22 cellular contexts compared by ENCODE assay signal in genomic region chr4:1155314-1155713, GRCh38. TPM values are rescaled to one million over a fixed set of nuclear protein-coding genes. Genes with fewer than 3 reads are reported as not detected.
DNase-seq lines count a peak whose midpoint lies in the region; ATAC-seq, FAIRE-seq and TF ChIP-seq lines count a peak whose summit lies in the region.
"Had no signal": no experiment of that assay in that cellular context is flagged by ENCODE, and none has a peak within 500 bp of the region (broad histone marks: within the 10 kb centered on the region; RNA-seq: fewer than 3 reads in every experiment).

No MANE protein-coding gene starts in this region.

- no peak for FAIRE-seq in pancreas (lab: Jason Lieb, UNC)
- FAIRE-seq: A204.1, colon, endometrium, H1, small intestine had no signal

- no peak for TF ChIP-seq CTCF in coronary artery (IDR thresholded peaks at IDR 0.05)
- no peak for TF ChIP-seq CTCF in pancreas (IDR thresholded peaks at IDR 0.05)
- TF ChIP-seq CTCF in mucosa of descending colon (IDR thresholded peaks at IDR 0.05) = no peak

- 31 to 33% methylated on average over 3 of the region's 3 CpGs for WGBS in pancreas, 2 donors

- H3K4me3 ChIP-seq in coronary artery (peak overlapping the region; percentile 44), pancreas (peak overlapping the region; percentile 8 to 40 (median 26)), mucosa of descending colon (no peak overlapping the region)
- H3K4me3 ChIP-seq: tibial nerve had no signal

- H3K9me3 ChIP-seq in pancreas (no peaks in the 10 kb centered on the region), mucosa of descending colon (peaks cover 7% of the 10 kb centered on the region)

- H3K27ac ChIP-seq in coronary artery = peak overlapping the region; percentile 22 to 82
- peak overlapping the region; percentile 57 to 84 (median 78) for H3K27ac ChIP-seq in pancreas
- H3K27ac ChIP-seq: tibial nerve had no signal

- DNase-seq in Right ventricle myocardium inferior (ENCODE audit: missing footprints) (no peak), cardiac septum (ENCODE audit: low spot score) (no peak), coronary artery (ENCODE audit: low spot score) (no peak), pancreas (peak in 1 of 6 donors; percentile 22), mucosa of descending colon (no peak), NCI-H2171 treated with DMSO at 0.1 percent for 48 hours (lab: John Stamatoyannopoulos, UW) (no peak), cortex of kidney (lab: John Stamatoyannopoulos, UW) (no peak)
- DNase-seq: activated B cell treated with CpG ODN at 0.5 μM for 24 hours; activated CD4-positive, alpha-beta T cell treated with anti-CD3 and anti-CD28 coated beads, Interleukin-2, amount 50 U/mL, for 4 hours; activated CD8-positive, alpha-beta memory T cell treated with anti-CD3 and anti-CD28 coated beads, Interleukin-2, amount 50 U/mL, for 4 hours; activated naive CD8-positive, alpha-beta T cell treated with anti-CD3 and anti-CD28 coated beads for 36 hours; head of caudate nucleus; NCI-H1417 treated with DMSO at 0.1 percent for 48 hours; small intestine; stimulated activated CD4-positive, alpha-beta T cell treated with anti-CD3 and anti-CD28 coated beads, Interleukin-2, amount 100 ng/mL, for 48 hours; stimulated activated naive B cell treated with anti-CD40 and anti-IgM and Interleukin-4, amounts not matched to agents 10 μg/mL and 1 μg/mL and 100 μg/mL, for 72 hours had no signal

- H3K4me1 ChIP-seq in pancreas (peaks cover 0 to 11% (median 5%) of the 10 kb centered on the region in 3 donors), mucosa of descending colon (ENCODE audit: low read depth) (no peaks in the 10 kb centered on the region)

- no peaks in the 10 kb centered on the region for H3K36me3 ChIP-seq in pancreas
- no peaks in the 10 kb centered on the region for H3K36me3 ChIP-seq in mucosa of descending colon (ENCODE audit: low read depth)
- H3K36me3 ChIP-seq: tibial nerve had no signal

- no peaks in the 10 kb centered on the region for H3K27me3 ChIP-seq in pancreas
- H3K27me3 ChIP-seq: tibial nerve had no signal

- peak; percentile 55 for ATAC-seq in Right ventricle myocardium inferior
- ATAC-seq in pancreas = peak; percentile 41 to 57 (median 48)
- no peak for ATAC-seq in mucosa of descending colon
- no peak for ATAC-seq in HG03135 (IDR thresholded peaks at IDR 0.05; ENCODE audit: unreplicated experiment)
- ATAC-seq: stimulated activated naive B cell treated with anti-CD40 and anti-IgM and Interleukin-4, amounts not matched to agents 10 μg/mL and 1 μg/mL and 100 μg/mL, for 72 hours had no signal

- intact Hi-C loops in Right ventricle myocardium inferior (cut with DNase I) = no loop called here
- intact Hi-C loops in cardiac septum (cut with DNase I) = no loop called here
- intact Hi-C loops in pancreas (cut with DNase I) = no loop called here
- intact Hi-C loops in mucosa of descending colon (cut with DNase I, micrococcal nuclease) = no loop called here

RNA-seq across cellular contexts. Expression of gene SPON2, which starts 17.1 kb away (rescaled TPM):
- total RNA-seq in Right ventricle myocardium inferior (22.6 TPM), cardiac septum (19.8 TPM), pancreas (10 to 100 TPM in 3 of 6 donors, 1 to 10 TPM in 3; 3.1 to 45.2 (median 8.5) TPM), mucosa of descending colon (10 to 100 TPM; 19.6 to 42.1 (median 41.4) TPM)
- 10 to 100 TPM; 10.1 to 13.0 TPM for polyA plus RNA-seq in pancreas

RNA-seq across cellular contexts. Expression of gene RNF212, which starts 42.0 kb away (rescaled TPM):
- total RNA-seq in Right ventricle myocardium inferior = 1.7 TPM
- 1.4 TPM for total RNA-seq in cardiac septum
- 10 to 100 TPM; 12.0 to 28.0 (median 16.8) TPM for total RNA-seq in pancreas
- 10 to 100 TPM; 19.0 to 40.3 TPM for polyA plus RNA-seq in pancreas
- total RNA-seq in mucosa of descending colon = 1 to 10 TPM; 2.3 to 4.9 (median 3.9) TPM

Comparison
In these comparisons a context has a peak if more than half of its experiments do, and no peak if none do; other contexts are left out.
1. ATAC-seq: peak in Right ventricle myocardium inferior (single experiment) and pancreas (4 of 4); none in mucosa of descending colon (single experiment) and HG03135 (single experiment).